ENCODE assay signal across 11 cellular contexts in genomic region chr21:44427241-44428120, GRCh38. TPM values are rescaled to one million over a fixed set of nuclear protein-coding genes. Genes with fewer than 3 reads are reported as not detected.
A peak's percentile ranks its signal among the peaks of the same experiment; 100 is the strongest.
DNase-seq lines count a peak whose midpoint lies in the region; ATAC-seq and TF ChIP-seq lines count a peak whose summit lies in the region.
"Had no signal": no experiment of that assay in that cellular context is flagged by ENCODE, and none has a peak within 500 bp of the region (broad histone marks: within the 10 kb centered on the region; RNA-seq: fewer than 3 reads in every experiment).

No MANE protein-coding gene starts in this region.

- no TSS peak for BruUV-seq in A673 (replicated peaks; lab: Mats Ljungman, UMichigan)

- TF ChIP-seq CTCF in tibial artery (IDR thresholded peaks at IDR 0.05) (no peak), A673 (conservative IDR thresholded peaks at IDR 0.05; ENCODE audit: low read depth, low read length) (no peak), brain microvascular endothelial cell (IDR thresholded peaks at IDR 0.05; ENCODE audit: low read depth, low read length, missing control alignments) (no peak)

- peak in 1 of 2 donors; percentile 47 for DNase-seq in activated naive CD4-positive, alpha-beta T cell treated with anti-CD3 and anti-CD28 coated beads, Interleukin-2, amount 50 U/mL, for 72 hours (ENCODE audit: low spot score in 2 of 2)
- DNase-seq in activated naive CD4-positive, alpha-beta T cell treated with anti-CD3 and anti-CD28 coated beads for 36 hours = no peak
- DNase-seq in NCI-H345 (lab: John Stamatoyannopoulos, UW) (peak; percentile 91), ecto neural progenitor cell (ENCODE audit: low spot score) (peak; percentile 43), tibial artery (peak; percentile 4 to 52), A673 (ENCODE audit: low spot score) (no peak), brain microvascular endothelial cell (no peak)
- DNase-seq: AML-193, IMR-90 had no signal

- H3K36me3 Mint-ChIP-seq in activated naive CD4-positive, alpha-beta T cell treated with anti-CD3 and anti-CD28 coated beads, Interleukin-2, amount 50 U/mL, for 72 hours = peaks cover 13% of the 10 kb centered on the region in 2 donors
- H3K36me3 Mint-ChIP-seq in activated naive CD4-positive, alpha-beta T cell treated with anti-CD3 and anti-CD28 coated beads for 36 hours (ENCODE audit: low read depth) = peaks cover 2% of the 10 kb centered on the region

- H3K27ac ChIP-seq in tibial artery (no peak overlapping the region), A673 (ENCODE audit: low read depth, low read length, poor library complexity, severe bottlenecking) (no peak overlapping the region), brain microvascular endothelial cell (no peak overlapping the region)
- H3K27ac ChIP-seq: hepatocyte had no signal

- H3K4me1 ChIP-seq in tibial artery = no peaks in the 10 kb centered on the region
- H3K4me1 ChIP-seq in A673 (ENCODE audit: insufficient read depth, low read length, poor library complexity, severe bottlenecking) = no peaks in the 10 kb centered on the region

- no peaks in the 10 kb centered on the region for H3K27me3 Mint-ChIP-seq in activated naive CD4-positive, alpha-beta T cell treated with anti-CD3 and anti-CD28 coated beads for 36 hours (ENCODE audit: low read depth)

- CTCF ChIA-PET in activated naive CD4-positive, alpha-beta T cell treated with anti-CD3 and anti-CD28 coated beads for 36 hours (lab: Charles Lee) = no interaction called here
- CTCF ChIA-PET in A673 (lab: Charles Lee) = no interaction called here

- H3K4me3 Mint-ChIP-seq in activated naive CD4-positive, alpha-beta T cell treated with anti-CD3 and anti-CD28 coated beads for 36 hours = no peak overlapping the region

- H3K27ac Mint-ChIP-seq in activated naive CD4-positive, alpha-beta T cell treated with anti-CD3 and anti-CD28 coated beads, Interleukin-2, amount 50 U/mL, for 72 hours = no peak overlapping the region
- H3K27ac Mint-ChIP-seq in activated naive CD4-positive, alpha-beta T cell treated with anti-CD3 and anti-CD28 coated beads for 36 hours = no peak overlapping the region

- intact Hi-C loops in activated naive CD4-positive, alpha-beta T cell treated with anti-CD3 and anti-CD28 coated beads for 36 hours (cut with micrococcal nuclease) = no loop called here
- intact Hi-C loops in tibial artery (cut with DNase I; ENCODE audit: low total_unique reads) = no loop called here
- intact Hi-C loops in A673 (cut with micrococcal nuclease; ENCODE audit: unreplicated experiment) = no loop called here

- H3K9me3 ChIP-seq in tibial artery = peaks cover 0 to 18% (median 8%) of the 10 kb centered on the region in 3 donors
- peaks cover 6% of the 10 kb centered on the region for H3K9me3 ChIP-seq in A673 (ENCODE audit: low read depth, low read length, poor library complexity, severe bottlenecking)

- peak; percentile 19 to 34 for ATAC-seq in activated naive CD4-positive, alpha-beta T cell treated with anti-CD3 and anti-CD28 coated beads, Interleukin-2, amount 50 U/mL, for 72 hours
- no peak for ATAC-seq in GM21737 (IDR thresholded peaks at IDR 0.05; ENCODE audit: unreplicated experiment)

- H3K36me3 ChIP-seq in tibial artery = no peaks in the 10 kb centered on the region
- no peaks in the 10 kb centered on the region for H3K36me3 ChIP-seq in A673 (ENCODE audit: insufficient read depth, low read length, poor library complexity, severe bottlenecking)
- H3K36me3 ChIP-seq in brain microvascular endothelial cell (replicated peaks) = no peaks in the 10 kb centered on the region

- POLR2A ChIA-PET in A673 (lab: Charles Lee; ENCODE audit: low non-redundant PET) = no interaction called here

- peaks cover 7 to 13% of the 10 kb centered on the region in 2 donors for H3K9me3 Mint-ChIP-seq in activated naive CD4-positive, alpha-beta T cell treated with anti-CD3 and anti-CD28 coated beads, Interleukin-2, amount 50 U/mL, for 72 hours
- peaks cover 13% of the 10 kb centered on the region for H3K9me3 Mint-ChIP-seq in activated naive CD4-positive, alpha-beta T cell treated with anti-CD3 and anti-CD28 coated beads for 36 hours

- in situ Hi-C loops in brain microvascular endothelial cell (cut with HindIII; ENCODE audit: low pct_ligation_motif_present, low sequenced_read_pairs) = no loop called here

- H3K4me3 ChIP-seq in tibial artery (no peak overlapping the region), A673 (ENCODE audit: low read depth, low read length, poor library complexity, severe bottlenecking) (no peak overlapping the region), brain microvascular endothelial cell (ENCODE audit: low read depth, low read length) (no peak overlapping the region)
- H3K4me3 ChIP-seq: hepatocyte had no signal

- no peaks in the 10 kb centered on the region for H3K4me1 Mint-ChIP-seq in activated naive CD4-positive, alpha-beta T cell treated with anti-CD3 and anti-CD28 coated beads for 36 hours (ENCODE audit: low read depth)

- H3K27me3 ChIP-seq in tibial artery = peaks cover 0 to 39% of the 10 kb centered on the region in 2 donors
- no peaks in the 10 kb centered on the region for H3K27me3 ChIP-seq in A673 (replicated peaks; ENCODE audit: insufficient read depth, low read depth, low read length, poor library complexity)
- no peaks in the 10 kb centered on the region for H3K27me3 ChIP-seq in brain microvascular endothelial cell (replicated peaks)
- H3K27me3 ChIP-seq: hepatocyte had no signal

RNA-seq across cellular contexts. Expression of gene LRRC3, which starts 27.8 kb away (rescaled TPM):
- total RNA-seq in activated naive CD4-positive, alpha-beta T cell treated with anti-CD3 and anti-CD28 coated beads, Interleukin-2, amount 50 U/mL, for 72 hours = 1 to 10 TPM; 4.8 to 5.6 TPM
- 1 to 10 TPM; 2.5 to 2.8 TPM for total RNA-seq in activated naive CD4-positive, alpha-beta T cell treated with anti-CD3 and anti-CD28 coated beads for 36 hours
- total RNA-seq in A673 (2021) = 1.5 and 3.1 TPM in 2 replicates

Comparison
In these comparisons a context has a peak if more than half of its experiments do, and no peak if none do; other contexts are left out.
1. DNase-seq: peak in NCI-H345 (single experiment), ecto neural progenitor cell (single experiment) and tibial artery (2 of 2); none in activated naive CD4-positive, alpha-beta T cell treated with anti-CD3 and anti-CD28 coated beads for 36 hours (single experiment), A673 (single experiment) and brain microvascular endothelial cell (single experiment).